In genomic region chr1:30244801-30245200, GRCh38 we compare ENCODE assay signal across 7 cellular contexts.
"Had no signal": no experiment of that assay in that cellular context is flagged by ENCODE, and none has a peak within 500 bp of the region (broad histone marks: within the 10 kb centered on the region; RNA-seq: fewer than 3 reads in every experiment).

No MANE protein-coding gene starts in this region.

- H3K4me1 ChIP-seq: HAP-1 had no signal

- ATAC-seq: HCT116 had no signal

- H3K9ac ChIP-seq: GM23248 had no signal

- DNase-seq: GM23248, GOT3, H7, HFFc6, IMR-90 had no signal

- H3K36me3 ChIP-seq: HAP-1 had no signal

- H3K27ac ChIP-seq: GM23248 had no signal

- H3K9me3 ChIP-seq: HAP-1 had no signal

- H3K4me3 ChIP-seq: GM23248, HAP-1 had no signal

- H3K27ac Mint-ChIP-seq: HFFc6 had no signal

- H3K4me3 Mint-ChIP-seq: HFFc6 had no signal
